Comparison of ENCODE assay signal across 7 cellular contexts in genomic region chr11:54797906-54798305, GRCh38.
DNase-seq lines count a peak whose midpoint lies in the region; ATAC-seq and TF ChIP-seq lines count a peak whose summit lies in the region.
"Not testable (repeated sequence)": the region's sequence is repeated elsewhere in the genome, so short reads cannot be mapped to it uniquely, and the experiment has no call there.

No MANE protein-coding gene starts in this region.

- DNase-seq in CD14-positive monocyte (ENCODE audit: low spot score), result peak; percentile 17
- peak; percentile 5 for DNase-seq in glutamatergic neuron
- DNase-seq in left ventricle myocardium inferior, result peak; percentile 2
- peak; percentile 11 for DNase-seq in islet precursor cell
- peak; percentile 56 for DNase-seq in osteocyte (ENCODE audit: extremely low spot score, unreplicated experiment)
- DNase-seq in sigmoid colon, result peak; percentile 14
- peak; percentile 10 for DNase-seq in upper lobe of right lung

- not testable (repeated sequence) for H3K27ac ChIP-seq in left ventricle myocardium inferior (replicated peaks); sigmoid colon; upper lobe of right lung

- not testable (repeated sequence) for H3K4me1 ChIP-seq in left ventricle myocardium inferior, sigmoid colon, upper lobe of right lung

- H3K9me3 Mint-ChIP-seq in CD14-positive monocyte (peaks cover 22 to 42% (median 30%) of the 10 kb centered on the region in 7 donors), glutamatergic neuron (ENCODE audit: unreplicated experiment) (peaks cover 25% of the 10 kb centered on the region), osteocyte (ENCODE audit: unreplicated experiment) (peaks cover 63% of the 10 kb centered on the region)

- intact Hi-C loops in CD14-positive monocyte (cut with micrococcal nuclease); left ventricle myocardium inferior (cut with micrococcal nuclease); sigmoid colon (cut with DNase I); upper lobe of right lung (cut with DNase I): not testable (repeated sequence)

- H3K27me3 Mint-ChIP-seq in CD14-positive monocyte (ENCODE audit: low read depth in 3 of 3); glutamatergic neuron (ENCODE audit: unreplicated experiment); osteocyte (ENCODE audit: unreplicated experiment): not testable (repeated sequence)

- not testable (repeated sequence) for ATAC-seq in upper lobe of right lung

- H3K9me3 ChIP-seq in left ventricle myocardium inferior (replicated peaks) (peaks cover 86% of the 10 kb centered on the region), sigmoid colon (peaks cover 0 to 23% (median 7%) of the 10 kb centered on the region in 4 donors), upper lobe of right lung (peaks cover 20% of the 10 kb centered on the region)

- H3K4me3 ChIP-seq in left ventricle myocardium inferior, sigmoid colon, upper lobe of right lung: not testable (repeated sequence)

- not testable (repeated sequence) for H3K36me3 Mint-ChIP-seq in CD14-positive monocyte; glutamatergic neuron (ENCODE audit: unreplicated experiment); osteocyte (ENCODE audit: unreplicated experiment)

- TF ChIP-seq POLR2A in sigmoid colon (IDR thresholded peaks at IDR 0.05), result not testable (repeated sequence)

- not testable (repeated sequence) for H3K4me1 Mint-ChIP-seq in CD14-positive monocyte; glutamatergic neuron (ENCODE audit: low read depth, unreplicated experiment); osteocyte (ENCODE audit: unreplicated experiment)

- not testable (repeated sequence) for H3K4me3 Mint-ChIP-seq in CD14-positive monocyte; glutamatergic neuron (ENCODE audit: unreplicated experiment); osteocyte (ENCODE audit: unreplicated experiment)

- TF ChIP-seq EP300 in sigmoid colon (IDR thresholded peaks at IDR 0.05), result not testable (repeated sequence)

- not testable (repeated sequence) for TF ChIP-seq CTCF in CD14-positive monocyte (IDR thresholded peaks at IDR 0.05); glutamatergic neuron (IDR thresholded peaks at IDR 0.05; ENCODE audit: partially characterized antibody, unreplicated experiment); left ventricle myocardium inferior (IDR thresholded peaks at IDR 0.05; ENCODE audit: borderline replicate concordance); osteocyte (IDR thresholded peaks at IDR 0.05); sigmoid colon (IDR thresholded peaks at IDR 0.05); upper lobe of right lung (IDR thresholded peaks at IDR 0.05)

- not testable (repeated sequence) for H3K27ac Mint-ChIP-seq in CD14-positive monocyte; glutamatergic neuron (ENCODE audit: unreplicated experiment); osteocyte (ENCODE audit: unreplicated experiment)

- 75 to 79% methylated on average over 5 of the region's 5 CpGs for WGBS in sigmoid colon, 2 donors

- H3K36me3 ChIP-seq in left ventricle myocardium inferior, sigmoid colon, upper lobe of right lung: not testable (repeated sequence)

- H3K27me3 ChIP-seq in left ventricle myocardium inferior (ENCODE audit: low read depth); sigmoid colon; upper lobe of right lung: not testable (repeated sequence)

Comparison
In these comparisons a context has a peak if more than half of its experiments do, and no peak if none do; other contexts are left out.
1. DNase-seq: peak in every context shown above with its lines; median percentile 56 in osteocyte; 17 in CD14-positive monocyte; 14 in sigmoid colon; 11 in islet precursor cell; 10 in upper lobe of right lung; 5 in glutamatergic neuron; 2 in left ventricle myocardium inferior.